19 cellular contexts compared by ENCODE assay signal in genomic region chr19:39104104-39104708, GRCh38. TPM values are rescaled to one million over a fixed set of nuclear protein-coding genes. Genes with fewer than 3 reads are reported as not detected.
"Had no signal": no experiment of that assay in that cellular context is flagged by ENCODE, and none has a peak within 500 bp of the region (broad histone marks: within the 10 kb centered on the region; RNA-seq: fewer than 3 reads in every experiment).

No MANE protein-coding gene starts in this region.

- H3K36me3 ChIP-seq: adrenal gland, left lung, prostate gland, right atrium auricular region had no signal

- H3K9me3 Mint-ChIP-seq: activated naive CD4-positive, alpha-beta T cell treated with anti-CD3 and anti-CD28 coated beads, Interleukin-2, amount 50 U/mL, for 72 hours; activated T-helper 1 cell treated with anti-CD3 and anti-CD28 coated beads, Interleukin-12 subunit alpha, Interleukin-12 subunit beta, Interleukin-2, Interleukin-4 antibody, amounts not matched to agents 30 ng/mL and 10 ng/mL and 1 ng/mL, durations not matched to agents 14 hours and 24 hours and 36 hours; endodermal cell; T-helper 1 cell treated with Interleukin-12 subunit alpha and Interleukin-12 subunit beta and Interleukin-4 antibody, amounts not matched to agents 30 μg/mL and 1 μg/mL, for 36 hours; type B pancreatic cell had no signal

- H3K4me3 ChIP-seq: adrenal gland, left lung, prostate gland, right atrium auricular region, testis had no signal

- H3K4me3 Mint-ChIP-seq: activated T-helper 1 cell treated with anti-CD3 and anti-CD28 coated beads, Interleukin-12 subunit alpha, Interleukin-12 subunit beta, Interleukin-2, Interleukin-4 antibody, amounts not matched to agents 30 ng/mL and 10 ng/mL and 1 ng/mL, durations not matched to agents 14 hours and 24 hours and 36 hours; endodermal cell; T-helper 1 cell treated with Interleukin-12 subunit alpha and Interleukin-12 subunit beta and Interleukin-4 antibody, amounts not matched to agents 30 μg/mL and 1 μg/mL, for 36 hours; type B pancreatic cell had no signal

- H3K4me1 ChIP-seq: adrenal gland, foreskin keratinocyte, left lung, prostate gland, right atrium auricular region had no signal

- H3K27me3 Mint-ChIP-seq: type B pancreatic cell had no signal

- DNase-seq: activated CD8-positive, alpha-beta memory T cell treated with anti-CD3 and anti-CD28 coated beads for 24 hours; activated gamma-delta T cell treated with Interleukin-2 at 50 U/mL for 16 hours; adrenal gland; endodermal cell; foreskin keratinocyte; left lung; occipital lobe; stimulated activated naive CD8-positive, alpha-beta T cell treated with anti-CD3 and anti-CD28 coated beads, Interleukin-15, Interleukin-2, amounts not matched to agents 100 U/mL and 50 U/mL, for 24 hours; testis had no signal

- H3K36me3 Mint-ChIP-seq: activated naive CD4-positive, alpha-beta T cell treated with anti-CD3 and anti-CD28 coated beads, Interleukin-2, amount 50 U/mL, for 72 hours; type B pancreatic cell had no signal

- H3K27me3 ChIP-seq: adrenal gland, right atrium auricular region, testis had no signal

- H3K4me1 Mint-ChIP-seq: endodermal cell had no signal

- H3K9me3 ChIP-seq: adrenal gland, left lung, prostate gland, right atrium auricular region, testis had no signal

- H3K27ac Mint-ChIP-seq: activated naive CD4-positive, alpha-beta T cell treated with anti-CD3 and anti-CD28 coated beads, Interleukin-2, amount 50 U/mL, for 72 hours; activated T-helper 1 cell treated with anti-CD3 and anti-CD28 coated beads, Interleukin-12 subunit alpha, Interleukin-12 subunit beta, Interleukin-2, Interleukin-4 antibody, amounts not matched to agents 30 ng/mL and 10 ng/mL and 1 ng/mL, durations not matched to agents 14 hours and 24 hours and 36 hours; endodermal cell; T-helper 1 cell treated with Interleukin-12 subunit alpha and Interleukin-12 subunit beta and Interleukin-4 antibody, amounts not matched to agents 30 μg/mL and 1 μg/mL, for 36 hours; type B pancreatic cell had no signal

- H3K27ac ChIP-seq: adrenal gland, foreskin keratinocyte, left lung, prostate gland, right atrium auricular region had no signal

RNA-seq across cellular contexts. Expression of gene ACP7, which starts 20.0 kb away (rescaled TPM):
- total RNA-seq: activated T-helper 1 cell treated with anti-CD3 and anti-CD28 coated beads, Interleukin-12 subunit alpha, Interleukin-12 subunit beta, Interleukin-2, Interleukin-4 antibody, amounts not matched to agents 30 ng/mL and 10 ng/mL and 1 ng/mL, durations not matched to agents 14 hours and 24 hours and 36 hours; adrenal gland; fibroblast of lung; left lung; lung microvascular endothelial cell; mononuclear cell; occipital lobe; right atrium auricular region; skeletal muscle tissue; testis had no signal
